Comparison of ENCODE assay signal across 18 cellular contexts in the genomic region with DNA sequence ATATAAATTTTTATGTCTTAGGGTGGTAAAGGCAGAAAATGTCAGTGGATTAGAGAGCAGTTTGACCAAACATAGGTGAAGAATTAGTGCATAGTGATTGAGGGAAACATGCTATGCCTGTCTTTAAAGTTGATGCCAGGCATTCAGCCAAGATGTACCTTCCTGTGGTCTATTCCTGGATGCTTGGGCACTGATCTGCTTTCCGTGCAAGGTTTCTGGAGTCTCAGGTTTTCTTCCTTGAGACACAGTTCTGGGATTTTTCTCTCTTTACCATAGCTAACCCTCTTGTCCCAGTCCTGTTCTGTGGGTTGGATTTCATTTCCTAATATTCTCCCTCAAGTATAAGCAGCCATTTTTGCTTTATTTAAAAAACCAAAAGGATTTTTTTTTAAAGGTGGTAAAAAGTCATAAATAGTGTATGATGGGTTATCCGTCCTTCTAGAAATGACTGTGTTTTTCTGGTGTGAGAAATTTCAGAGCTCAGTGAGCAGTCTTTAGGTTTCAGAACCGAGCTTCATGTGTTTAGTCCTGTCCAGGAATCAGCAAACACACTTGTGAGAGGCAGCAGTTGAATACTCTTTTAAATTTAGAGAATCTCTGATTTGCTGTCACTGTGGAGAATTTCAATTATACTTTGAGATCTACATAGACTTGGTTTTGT. TPM values are rescaled to one million over a fixed set of nuclear protein-coding genes. Genes with fewer than 3 reads are reported as not detected.
DNase-seq lines count a peak whose midpoint lies in the region; ATAC-seq lines count a peak whose summit lies in the region.
"Had no signal": no experiment of that assay in that cellular context is flagged by ENCODE, and none has a peak within 500 bp of the region (broad histone marks: within the 10 kb centered on the region; RNA-seq: fewer than 3 reads in every experiment).

No MANE protein-coding gene starts in this region.

- no peaks in the 10 kb centered on the region for H4K20me1 ChIP-seq in GM23248 (ENCODE audit: insufficient read depth)

- WGBS in GM23248 (ENCODE audit: low coverage in 1 of 2, low lambda C conversion rate in 2 of 2, missing lambda C conversion rate in 2 of 2), 2 experiments = 85 to 87% methylated on average over 3 of the region's 3 CpGs

- DNase-seq in dermis blood vessel endothelial cell = peak; percentile 41
- DNase-seq in DMS 273 treated with DMSO at 0.1 percent for 48 hours (lab: John Stamatoyannopoulos, UW) = no peak
- DNase-seq in GM23248 = no peak
- no peak for DNase-seq in stimulated activated CD4-positive, alpha-beta T cell treated with anti-CD3 and anti-CD28 coated beads, Interleukin-2, amount 100 ng/mL, for 48 hours
- DNase-seq: activated CD4-positive, CD25-positive, alpha-beta regulatory T cell; activated naive CD4-positive, alpha-beta T cell treated with anti-CD3 and anti-CD28 coated beads for 36 hours; BE2C; effector memory CD8-positive, alpha-beta T cell; H7; NCI-H1694; small intestine; stomach; uterus had no signal

- H3K79me2 ChIP-seq in GM23248 (ENCODE audit: insufficient read depth) = no peaks in the 10 kb centered on the region
- H3K79me2 ChIP-seq: parathyroid adenoma had no signal

- H3K36me3 ChIP-seq in GM23248 (ENCODE audit: low read depth) = 0 out of 2 replicates have a peak, but pooled peaks cover 14% of the 10 kb centered on the region
- H3K36me3 ChIP-seq: BE2C, uterus had no signal

- in situ Hi-C loops in GM23248 (cut with MboI) = no loop called here

- H3K4me1 ChIP-seq in GM23248 (ENCODE audit: insufficient read depth) = peaks cover 6% of the 10 kb centered on the region; the same call in 1 of the 2 replicates
- H3K4me1 ChIP-seq: BE2C, parathyroid adenoma, stomach, uterus had no signal

- H2AFZ ChIP-seq in GM23248 = no peak overlapping the region
- H2AFZ ChIP-seq: parathyroid adenoma had no signal

- no peak overlapping the region for H3K4me3 ChIP-seq in GM23248
- H3K4me3 ChIP-seq: stomach, uterus had no signal

- no peak overlapping the region for H3K4me2 ChIP-seq in GM23248 (ENCODE audit: unreplicated experiment)

- no peaks in the 10 kb centered on the region for H3F3A ChIP-seq in GM23248 (ENCODE audit: insufficient read depth)

- no peak overlapping the region for H3K9ac ChIP-seq in GM23248
- H3K9ac ChIP-seq: parathyroid adenoma had no signal

- H3K27me3 ChIP-seq in GM23248 (replicated peaks; ENCODE audit: insufficient read depth) = no peaks in the 10 kb centered on the region
- H3K27me3 ChIP-seq: BE2C, stomach, uterus had no signal

- H3K27ac ChIP-seq in GM23248 = no peak overlapping the region
- H3K27ac ChIP-seq: parathyroid adenoma, stomach had no signal

- peak; percentile 74 for ATAC-seq in GM18499 (IDR thresholded peaks at IDR 0.05; ENCODE audit: insufficient read depth, unreplicated experiment)
- peak; percentile 64 for ATAC-seq in GM21576 (IDR thresholded peaks at IDR 0.05; ENCODE audit: unreplicated experiment)
- ATAC-seq in HG03469 (IDR thresholded peaks at IDR 0.05; ENCODE audit: unreplicated experiment) = peak; percentile 64
- ATAC-seq in GM18511 (IDR thresholded peaks at IDR 0.05; ENCODE audit: unreplicated experiment) = no peak
- ATAC-seq: effector memory CD8-positive, alpha-beta T cell had no signal

- no peaks in the 10 kb centered on the region for H3K9me3 ChIP-seq in GM23248 (ENCODE audit: low read depth)
- H3K9me3 ChIP-seq: BE2C, stomach, uterus had no signal

- H3K9me2 ChIP-seq in GM23248 (ENCODE audit: insufficient read depth) = no peaks in the 10 kb centered on the region

RNA-seq across cellular contexts. Expression of gene CYBRD1, which starts 43.0 kb away (rescaled TPM):
- 19.8 and 30.5 TPM in 2 replicates for total RNA-seq in dermis blood vessel endothelial cell
- 222 and 248 TPM in 2 replicates for total RNA-seq in GM23248 (2014; rRNA removed; shearing (Covaris generic))
- 166 and 168 TPM in 2 replicates for polyA plus RNA-seq in GM23248 (2016; fragmentation: Nextera tagmentation; extraction: Ambion mirVana)

RNA-seq across cellular contexts. Expression of gene DCAF17, which starts 45.3 kb away (rescaled TPM):
- 21.0 and 21.8 TPM in 2 replicates for total RNA-seq in dermis blood vessel endothelial cell
- 14.4 and 17.6 TPM in 2 replicates for total RNA-seq in GM23248 (2014; rRNA removed; shearing (Covaris generic))
- polyA plus RNA-seq in GM23248 (2016; fragmentation: Nextera tagmentation; extraction: Ambion mirVana) = 9.9 and 10.6 TPM in 2 replicates

RNA-seq across cellular contexts. Expression of gene METTL8, which starts 45.5 kb away (rescaled TPM):
- total RNA-seq in dermis blood vessel endothelial cell = 20.8 and 35.1 TPM in 2 replicates
- 17.8 and 38.5 TPM in 2 replicates for total RNA-seq in GM23248 (2014; rRNA removed; shearing (Covaris generic))
- 27.2 and 31.5 TPM in 2 replicates for polyA plus RNA-seq in GM23248 (2016; fragmentation: Nextera tagmentation; extraction: Ambion mirVana)
